ENCODE assay signal across 1 cellular context in genomic region chr3:167114619-167115018, GRCh38.
TF ChIP-seq lines count a peak whose summit lies in the region.

No MANE protein-coding gene starts in this region.

TF ChIP-seq in SK-N-SH treated with all-trans-retinoic acid at 6 μM for 48 hours, 23 proteins besides CTCF, POLR2A, EP300 and RAD21 (continued from another document):
- TF ChIP-seq TSHZ2 (CRISPR knock-in tag; IDR thresholded peaks at IDR 0.05) = no peak
- TF ChIP-seq PATZ1 (CRISPR knock-in tag; IDR thresholded peaks at IDR 0.05; ENCODE audit: borderline replicate concordance) = no peak
TF ChIP-seq in SK-N-SH treated with all-trans-retinoic acid at 6 μM for 48 hours: peak in this region for 0.
